In genomic region chr10:8300925-8301707, GRCh38 we compare ENCODE assay signal across 1 cellular context.
TF ChIP-seq lines count a peak whose summit lies in the region.

No MANE protein-coding gene starts in this region.

TF ChIP-seq in SK-N-SH, 30 proteins besides CTCF, POLR2A, EP300 and RAD21 (continued from another document):
- no peak for TF ChIP-seq PBX3 (IDR thresholded peaks at IDR 0.05)
